In genomic region chr9:128034821-128035764, GRCh38 we compare ENCODE assay signal across 8 cellular contexts. TPM values are rescaled to one million over a fixed set of nuclear protein-coding genes. Genes with fewer than 3 reads are reported as not detected.
DNase-seq lines count a peak whose midpoint lies in the region; ATAC-seq and TF ChIP-seq lines count a peak whose summit lies in the region.

No MANE protein-coding gene starts in this region.

- H3K9me3 Mint-ChIP-seq in activated naive CD4-positive, alpha-beta T cell treated with anti-CD3 and anti-CD28 coated beads, Interleukin-2, amount 50 U/mL, for 24 hours: no peaks in the 10 kb centered on the region
- H3K9me3 Mint-ChIP-seq in osteocyte (ENCODE audit: unreplicated experiment): no peaks in the 10 kb centered on the region

- DNase-seq in AG20443 (ENCODE audit: low spot score) (peak; percentile 92), NCI-H1105 (lab: John Stamatoyannopoulos, UW) (peak; percentile 71), SK-N-DZ (ENCODE audit: low spot score) (peak; percentile 87), globus pallidus (ENCODE audit: low spot score) (peak; percentile 85), osteocyte (ENCODE audit: extremely low spot score, unreplicated experiment) (no peak)

- peak overlapping the region; percentile 55 for H3K4me3 Mint-ChIP-seq in activated naive CD4-positive, alpha-beta T cell treated with anti-CD3 and anti-CD28 coated beads, Interleukin-2, amount 50 U/mL, for 24 hours
- no peak overlapping the region for H3K4me3 Mint-ChIP-seq in osteocyte (ENCODE audit: unreplicated experiment)

- peak; percentile 44 for ATAC-seq in GM19328 (IDR thresholded peaks at IDR 0.05; ENCODE audit: unreplicated experiment)
- no peak for ATAC-seq in HG03521 (IDR thresholded peaks at IDR 0.05; ENCODE audit: unreplicated experiment)

- TF ChIP-seq CTCF in osteocyte (IDR thresholded peaks at IDR 0.05): peak; percentile 77

- H3K27ac Mint-ChIP-seq in activated naive CD4-positive, alpha-beta T cell treated with anti-CD3 and anti-CD28 coated beads, Interleukin-2, amount 50 U/mL, for 24 hours: peak overlapping the region; percentile 85
- no peak overlapping the region for H3K27ac Mint-ChIP-seq in osteocyte (ENCODE audit: unreplicated experiment)

- H3K27me3 Mint-ChIP-seq in activated naive CD4-positive, alpha-beta T cell treated with anti-CD3 and anti-CD28 coated beads, Interleukin-2, amount 50 U/mL, for 24 hours: no peaks in the 10 kb centered on the region
- no peaks in the 10 kb centered on the region for H3K27me3 Mint-ChIP-seq in osteocyte (ENCODE audit: unreplicated experiment)

- no peaks in the 10 kb centered on the region for H3K36me3 Mint-ChIP-seq in activated naive CD4-positive, alpha-beta T cell treated with anti-CD3 and anti-CD28 coated beads, Interleukin-2, amount 50 U/mL, for 24 hours
- no peaks in the 10 kb centered on the region for H3K36me3 Mint-ChIP-seq in osteocyte (ENCODE audit: unreplicated experiment)

- H3K4me1 Mint-ChIP-seq in activated naive CD4-positive, alpha-beta T cell treated with anti-CD3 and anti-CD28 coated beads, Interleukin-2, amount 50 U/mL, for 24 hours: peaks cover 39% of the 10 kb centered on the region
- H3K4me1 Mint-ChIP-seq in osteocyte (ENCODE audit: unreplicated experiment): no peaks in the 10 kb centered on the region

RNA-seq across cellular contexts. Expression of gene NAIF1, which starts 32.0 kb away (rescaled TPM):
- polyA plus RNA-seq in SK-N-DZ (2014; cell fraction: cytosol; rRNA removed): 16.1 and 16.4 TPM in 2 replicates
- 4.8 and 7.4 TPM in 2 replicates for polyA plus RNA-seq in SK-N-DZ (2014; cell fraction: nucleus; rRNA removed)
- 8.4 and 8.8 TPM in 2 replicates for total RNA-seq in osteocyte

RNA-seq across cellular contexts. Expression of gene SLC25A25, which starts 32.9 kb away (rescaled TPM):
- polyA plus RNA-seq in SK-N-DZ (2014; cell fraction: cytosol; rRNA removed): 29.1 and 31.5 TPM in 2 replicates
- polyA plus RNA-seq in SK-N-DZ (2014; cell fraction: nucleus; rRNA removed): 26.6 and 27.7 TPM in 2 replicates
- 15.6 and 18.0 TPM in 2 replicates for total RNA-seq in osteocyte

RNA-seq across cellular contexts. Expression of gene EEIG1, which starts 54.3 kb away (rescaled TPM):
- polyA plus RNA-seq in SK-N-DZ (2014; cell fraction: cytosol; rRNA removed): 2.7 and 3.0 TPM in 2 replicates
- polyA plus RNA-seq in SK-N-DZ (2014; cell fraction: nucleus; rRNA removed): 6.9 and 11.3 TPM in 2 replicates
- 39.4 and 41.4 TPM in 2 replicates for total RNA-seq in osteocyte
